In the genomic region with DNA sequence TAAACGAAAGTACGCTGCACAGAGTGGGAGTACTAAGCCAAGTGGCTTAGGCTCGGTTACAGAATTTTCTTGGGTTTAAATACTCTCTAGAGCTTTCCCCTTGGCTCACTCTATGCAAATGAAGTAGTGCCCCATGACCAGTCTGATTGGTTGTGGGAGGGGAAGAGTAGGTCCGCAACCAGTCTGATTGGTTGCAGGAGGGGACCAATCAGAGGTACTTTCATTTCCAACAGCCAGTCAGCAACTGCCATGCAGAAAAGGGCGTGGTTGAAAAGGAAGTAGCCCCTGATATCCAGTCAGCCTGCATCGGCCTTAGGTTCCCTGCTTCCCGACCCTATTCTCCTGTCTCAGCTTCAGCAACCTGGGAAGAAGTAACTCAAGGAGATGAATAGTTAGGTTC, we compare ENCODE assay signal across 1 cellular context.
TF ChIP-seq lines count a peak whose summit lies in the region.

No MANE protein-coding gene starts in this region.

TF ChIP-seq in K562, 482 proteins besides CTCF, POLR2A, EP300 and RAD21 (continued from another document):
- TF ChIP-seq, protein P1, sequence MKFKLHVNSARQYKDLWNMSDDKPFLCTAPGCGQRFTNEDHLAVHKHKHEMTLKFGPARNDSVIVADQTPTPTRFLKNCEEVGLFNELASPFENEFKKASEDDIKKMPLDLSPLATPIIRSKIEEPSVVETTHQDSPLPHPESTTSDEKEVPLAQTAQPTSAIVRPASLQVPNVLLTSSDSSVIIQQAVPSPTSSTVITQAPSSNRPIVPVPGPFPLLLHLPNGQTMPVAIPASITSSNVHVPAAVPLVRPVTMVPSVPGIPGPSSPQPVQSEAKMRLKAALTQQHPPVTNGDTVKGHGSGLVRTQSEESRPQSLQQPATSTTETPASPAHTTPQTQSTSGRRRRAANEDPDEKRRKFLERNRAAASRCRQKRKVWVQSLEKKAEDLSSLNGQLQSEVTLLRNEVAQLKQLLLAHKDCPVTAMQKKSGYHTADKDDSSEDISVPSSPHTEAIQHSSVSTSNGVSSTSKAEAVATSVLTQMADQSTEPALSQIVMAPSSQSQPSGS (CRISPR knock-in tag; IDR thresholded peaks at IDR 0.05) = no peak
- TF ChIP-seq NFYB (IDR thresholded peaks at IDR 0.05; ENCODE audit: extremely low read depth, insufficient read length) = peak; percentile 44
